20 cellular contexts compared by ENCODE assay signal in the genomic region with DNA sequence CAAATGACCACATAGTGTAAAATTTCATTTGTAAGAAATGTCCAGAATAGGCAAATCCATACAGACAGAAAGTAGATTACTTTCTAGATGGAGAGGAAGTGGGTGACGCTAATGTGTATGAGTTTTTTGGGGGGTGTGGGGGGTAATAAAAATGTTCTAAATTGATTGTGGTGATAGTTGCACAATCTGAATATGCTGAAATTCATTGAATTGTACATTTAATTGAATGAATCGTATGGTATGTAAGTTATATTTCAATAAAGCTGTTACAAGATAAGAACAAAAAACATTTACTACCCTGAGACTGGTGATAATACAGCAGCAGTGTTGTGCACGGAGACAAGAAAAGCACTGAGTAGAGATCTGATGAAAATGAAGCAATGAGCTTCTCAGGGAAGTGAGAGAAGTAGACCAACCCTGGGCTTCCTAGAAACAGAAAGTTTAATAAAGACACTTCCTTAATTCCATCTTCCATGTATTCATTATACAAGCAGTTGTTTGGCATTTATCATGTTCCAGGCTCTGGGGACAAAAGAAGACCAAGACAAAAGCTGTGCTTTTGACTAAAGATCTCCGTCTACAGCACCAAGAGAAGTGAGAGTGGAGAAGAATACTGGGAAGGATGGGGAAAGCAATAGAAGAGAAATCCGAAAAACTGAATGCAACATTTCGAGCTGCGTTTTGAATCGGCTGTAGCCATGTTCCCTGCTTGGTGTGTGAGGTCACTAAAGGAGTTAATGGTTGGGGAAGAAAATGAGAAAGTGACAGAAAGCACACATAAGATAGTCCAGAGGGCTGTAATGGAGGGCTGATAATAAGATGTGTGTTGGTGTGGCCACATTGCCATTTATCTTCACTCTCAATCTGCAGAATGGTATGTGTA. TPM values are rescaled to one million over a fixed set of nuclear protein-coding genes. Genes with fewer than 3 reads are reported as not detected.
DNase-seq lines count a peak whose midpoint lies in the region; ATAC-seq and TF ChIP-seq lines count a peak whose summit lies in the region.
"Had no signal": no experiment of that assay in that cellular context is flagged by ENCODE, and none has a peak within 500 bp of the region (broad histone marks: within the 10 kb centered on the region; RNA-seq: fewer than 3 reads in every experiment).

No MANE protein-coding gene starts in this region.

- intact Hi-C loops in activated T-helper 2 cell treated with anti-CD3 and anti-CD28 coated beads, Interferon-gamma antibody, Interleukin-2, Interleukin-4, amounts not matched to agents 10 μg/mL and 5 μg/mL and 100 μg/mL, durations not matched to agents 14 hours and 24 hours and 36 hours (cut with micrococcal nuclease): no loop called here
- intact Hi-C loops in posterior vena cava (cut with DNase I): no loop called here

- H3K4me3 Mint-ChIP-seq in HFFc6 (0 out of 2 replicates have a peak overlapping the region, but pooled peaks have one; percentile 0), H9 (no peak overlapping the region)
- no peak overlapping the region for H3K4me3 Mint-ChIP-seq in activated T-helper 2 cell treated with anti-CD3 and anti-CD28 coated beads, Interferon-gamma antibody, Interleukin-2, Interleukin-4, amounts not matched to agents 10 μg/mL and 5 μg/mL and 100 μg/mL, durations not matched to agents 14 hours and 24 hours and 36 hours (ENCODE audit: low read depth)
- H3K4me3 Mint-ChIP-seq: activated naive CD4-positive, alpha-beta T cell treated with anti-CD3 and anti-CD28 coated beads, Interleukin-2, amount 10 ng/mL, durations not matched to agents 7 days and 5 days; stimulated activated effector memory CD8-positive, alpha-beta T cell treated with anti-CD3 and anti-CD28 coated beads, Interleukin-12 subunit alpha, Interleukin-12 subunit beta, amount 100 ng/mL, for 72 hours; T-helper 17 cell had no signal

- H2BK15ac ChIP-seq in H9 (ENCODE audit: low read depth, low read length): no peak overlapping the region

- no peaks in the 10 kb centered on the region for H3K9me3 ChIP-seq in RWPE2 (ENCODE audit: severe bottlenecking)
- H3K9me3 ChIP-seq in H9 (ENCODE audit: control insufficient read depth, low read depth, low read length): no peaks in the 10 kb centered on the region
- H3K9me3 ChIP-seq: Caco-2 had no signal

- TF ChIP-seq CTCF in AG10803 (conservative IDR thresholded peaks at IDR 0.05; ENCODE audit: low read length): no peak
- no peak for TF ChIP-seq CTCF in HFFc6 (IDR thresholded peaks at IDR 0.05)
- TF ChIP-seq CTCF in RWPE2 (IDR thresholded peaks at IDR 0.05; ENCODE audit: poor library complexity, severe bottlenecking): no peak
- TF ChIP-seq CTCF in fibroblast of villous mesenchyme (IDR thresholded peaks at IDR 0.05; ENCODE audit: insufficient read depth, low read depth, low read length): no peak
- TF ChIP-seq CTCF in H9 (conservative IDR thresholded peaks at IDR 0.05): no peak

- no peaks in the 10 kb centered on the region for H3K36me3 ChIP-seq in RWPE2 (ENCODE audit: low read depth)
- H3K36me3 ChIP-seq: cardiac muscle cell, left ventricle myocardium inferior had no signal

- H3K14ac ChIP-seq in H9 (ENCODE audit: insufficient read depth, low read length): no peak overlapping the region

- no peak overlapping the region for H3K56ac ChIP-seq in H9 (ENCODE audit: insufficient read length, low read depth, low read length)

- peaks cover 8% of the 10 kb centered on the region for H3K4me1 ChIP-seq in RWPE2 (ENCODE audit: insufficient read depth, poor library complexity, severe bottlenecking)
- no peaks in the 10 kb centered on the region for H3K4me1 ChIP-seq in H9 (ENCODE audit: insufficient read depth, low read length)

- H3K79me1 ChIP-seq in H9 (ENCODE audit: insufficient read depth, low read depth, low read length, poor library complexity, severe bottlenecking): no peaks in the 10 kb centered on the region

- ATAC-seq in RWPE2 (ENCODE audit: low read depth): peak; percentile 34; the same call in 1 of the 3 replicates
- ATAC-seq: stimulated activated effector memory CD8-positive, alpha-beta T cell treated with anti-CD3 and anti-CD28 coated beads, Interleukin-12 subunit alpha, Interleukin-12 subunit beta, amount 100 ng/mL, for 72 hours; T-helper 17 cell had no signal

- H4K91ac ChIP-seq in H9 (ENCODE audit: insufficient read length, low read depth, low read length): no peak overlapping the region

- no peak overlapping the region for H4K8ac ChIP-seq in H9 (replicated peaks; ENCODE audit: insufficient read length, low read depth, low read length)

- H3K23me2 ChIP-seq in H9 (ENCODE audit: insufficient read length, low read depth, low read length, poor library complexity, severe bottlenecking): peaks cover 5% of the 10 kb centered on the region

- no peaks in the 10 kb centered on the region for H3K9me3 Mint-ChIP-seq in HFFc6
- no peaks in the 10 kb centered on the region for H3K9me3 Mint-ChIP-seq in activated T-helper 2 cell treated with anti-CD3 and anti-CD28 coated beads, Interferon-gamma antibody, Interleukin-2, Interleukin-4, amounts not matched to agents 10 μg/mL and 5 μg/mL and 100 μg/mL, durations not matched to agents 14 hours and 24 hours and 36 hours
- peaks cover 0 to 3% of the 10 kb centered on the region in 2 experiments; a peak in 2 of 5 replicates for H3K9me3 Mint-ChIP-seq in H9
- H3K9me3 Mint-ChIP-seq: activated naive CD4-positive, alpha-beta T cell treated with anti-CD3 and anti-CD28 coated beads, Interleukin-2, amount 10 ng/mL, durations not matched to agents 7 days and 5 days; stimulated activated effector memory CD8-positive, alpha-beta T cell treated with anti-CD3 and anti-CD28 coated beads, Interleukin-12 subunit alpha, Interleukin-12 subunit beta, amount 100 ng/mL, for 72 hours had no signal

- no peak overlapping the region for H3K4me3 ChIP-seq in AG10803 (ENCODE audit: low read length)
- H3K4me3 ChIP-seq in RWPE2 (ENCODE audit: severe bottlenecking): no peak overlapping the region
- H3K4me3 ChIP-seq in fibroblast of villous mesenchyme (ENCODE audit: low read depth, low read length): no peak overlapping the region
- H3K4me3 ChIP-seq: cardiac muscle cell, left ventricle myocardium inferior had no signal

- no peak overlapping the region for H3K23ac ChIP-seq in H9 (ENCODE audit: insufficient read length, low read depth, low read length)

- no peak overlapping the region for H3K9ac ChIP-seq in H9 (ENCODE audit: extremely low read depth, insufficient read length, low read length)

- H3K4ac ChIP-seq in H9 (ENCODE audit: low read depth, low read length): no peak overlapping the region

- no peak overlapping the region for H3K18ac ChIP-seq in H9 (ENCODE audit: insufficient read length, low read depth, low read length)

- no peak overlapping the region for H2BK120ac ChIP-seq in H9 (ENCODE audit: low read depth, low read length, poor library complexity, severe bottlenecking)

- no peaks in the 10 kb centered on the region for H3K79me2 ChIP-seq in H9 (ENCODE audit: insufficient read depth, low read length)

- H3K4me2 ChIP-seq in H9 (ENCODE audit: insufficient read depth, insufficient read length, low read length): no peak overlapping the region

- H3K27me3 ChIP-seq in RWPE2 (ENCODE audit: insufficient read depth, poor library complexity, severe bottlenecking) (no peaks in the 10 kb centered on the region), H9 (ENCODE audit: insufficient read depth, low read length) (no peaks in the 10 kb centered on the region; the same call in 1 of the 2 replicates)
- H3K27me3 ChIP-seq: cardiac muscle cell had no signal

- DNase-seq in AG10803 (ENCODE audit: low read depth) (peak; percentile 25), HFFc6 (peak; percentile 25), RWPE2 (ENCODE audit: low spot score) (no peak), fibroblast of villous mesenchyme (ENCODE audit: low read depth) (peak; percentile 11), pons (ENCODE audit: low spot score) (no peak), posterior vena cava (ENCODE audit: low spot score) (no peak), H9 (no peak)
- DNase-seq in activated T-helper 2 cell treated with anti-CD3 and anti-CD28 coated beads, Interferon-gamma antibody, Interleukin-2, Interleukin-4, amounts not matched to agents 10 μg/mL and 5 μg/mL and 100 μg/mL, durations not matched to agents 14 hours and 24 hours and 36 hours (ENCODE audit: low spot score): no peak
- DNase-seq: activated CD4-positive, alpha-beta T cell treated with anti-CD3 and anti-CD28 coated beads for 1 hour; activated naive CD4-positive, alpha-beta T cell treated with anti-CD3 and anti-CD28 coated beads, Interleukin-2, amount 10 ng/mL, durations not matched to agents 7 days and 5 days; Caco-2; foreskin melanocyte; left ventricle myocardium inferior; NCI-H187 treated with DMSO at 0.1 percent for 48 hours; NCI-H510A; RPMI8226; T-helper 17 cell had no signal

- H2AK5ac ChIP-seq in H9 (ENCODE audit: insufficient read length, low read length): no peak overlapping the region

- H3K4me1 Mint-ChIP-seq in HFFc6 (ENCODE audit: low read depth): peaks cover 56% of the 10 kb centered on the region
- H3K4me1 Mint-ChIP-seq in activated T-helper 2 cell treated with anti-CD3 and anti-CD28 coated beads, Interferon-gamma antibody, Interleukin-2, Interleukin-4, amounts not matched to agents 10 μg/mL and 5 μg/mL and 100 μg/mL, durations not matched to agents 14 hours and 24 hours and 36 hours (ENCODE audit: low read depth): peaks cover 12% of the 10 kb centered on the region
- H3K4me1 Mint-ChIP-seq in H9: peaks cover 12 to 14% of the 10 kb centered on the region in 2 experiments

- no peak overlapping the region for H2BK20ac ChIP-seq in H9 (ENCODE audit: low read depth, low read length, poor library complexity, severe bottlenecking)

- WGBS in H9 (ENCODE audit: extremely low coverage, insufficient read length, low lambda C conversion rate): no CpG with 5 or more reads among the region's 8 CpGs

- H4K20me1 ChIP-seq in H9 (ENCODE audit: control insufficient read depth, insufficient read depth, insufficient read length): no peaks in the 10 kb centered on the region

- peak overlapping the region; percentile 23; the same call in 1 of the 2 replicates for H3K27ac Mint-ChIP-seq in HFFc6
- H3K27ac Mint-ChIP-seq in activated T-helper 2 cell treated with anti-CD3 and anti-CD28 coated beads, Interferon-gamma antibody, Interleukin-2, Interleukin-4, amounts not matched to agents 10 μg/mL and 5 μg/mL and 100 μg/mL, durations not matched to agents 14 hours and 24 hours and 36 hours: no peak overlapping the region
- no peak overlapping the region for H3K27ac Mint-ChIP-seq in H9
- H3K27ac Mint-ChIP-seq: activated naive CD4-positive, alpha-beta T cell treated with anti-CD3 and anti-CD28 coated beads, Interleukin-2, amount 10 ng/mL, durations not matched to agents 7 days and 5 days; progenitor cell of endocrine pancreas; stimulated activated effector memory CD8-positive, alpha-beta T cell treated with anti-CD3 and anti-CD28 coated beads, Interleukin-12 subunit alpha, Interleukin-12 subunit beta, amount 100 ng/mL, for 72 hours; T-helper 17 cell had no signal

- H2BK5ac ChIP-seq in H9 (ENCODE audit: insufficient read length, low read length): no peak overlapping the region

- no peak overlapping the region for H3K27ac ChIP-seq in RWPE2 (ENCODE audit: poor library complexity, severe bottlenecking)
- H3K27ac ChIP-seq in H9 (ENCODE audit: insufficient read length, low read depth, low read length): no peak overlapping the region
- H3K27ac ChIP-seq: cardiac muscle cell, left ventricle myocardium inferior had no signal

- H2BK12ac ChIP-seq in H9 (ENCODE audit: insufficient read length, low read depth, low read length): no peak overlapping the region

- no peak overlapping the region for H3T11ph ChIP-seq in H9 (ENCODE audit: low read length)

- H3K36me3 Mint-ChIP-seq in HFFc6 (ENCODE audit: low read depth) (no peaks in the 10 kb centered on the region), H9 (ENCODE audit: insufficient read depth in 1 of 3, low read depth in 3 of 3) (no peaks in the 10 kb centered on the region)
- no peaks in the 10 kb centered on the region for H3K36me3 Mint-ChIP-seq in activated T-helper 2 cell treated with anti-CD3 and anti-CD28 coated beads, Interferon-gamma antibody, Interleukin-2, Interleukin-4, amounts not matched to agents 10 μg/mL and 5 μg/mL and 100 μg/mL, durations not matched to agents 14 hours and 24 hours and 36 hours (ENCODE audit: low read depth)
- H3K36me3 Mint-ChIP-seq: activated naive CD4-positive, alpha-beta T cell treated with anti-CD3 and anti-CD28 coated beads, Interleukin-2, amount 10 ng/mL, durations not matched to agents 7 days and 5 days; stimulated activated effector memory CD8-positive, alpha-beta T cell treated with anti-CD3 and anti-CD28 coated beads, Interleukin-12 subunit alpha, Interleukin-12 subunit beta, amount 100 ng/mL, for 72 hours had no signal

- no peak overlapping the region for H4K5ac ChIP-seq in H9 (ENCODE audit: insufficient read length, low read depth, low read length)

- H2AFZ ChIP-seq in H9 (ENCODE audit: low read length): no peak overlapping the region

- H3K27me3 Mint-ChIP-seq in HFFc6 (ENCODE audit: insufficient read depth): no peaks in the 10 kb centered on the region
- peaks cover 58% of the 10 kb centered on the region for H3K27me3 Mint-ChIP-seq in activated T-helper 2 cell treated with anti-CD3 and anti-CD28 coated beads, Interferon-gamma antibody, Interleukin-2, Interleukin-4, amounts not matched to agents 10 μg/mL and 5 μg/mL and 100 μg/mL, durations not matched to agents 14 hours and 24 hours and 36 hours (ENCODE audit: low read depth)
- peaks cover 61% of the 10 kb centered on the region for H3K27me3 Mint-ChIP-seq in H9 (ENCODE audit: low read depth)

RNA-seq across cellular contexts. Expression of a gene that starts 1.8 kb away (rescaled TPM):
- total RNA-seq in HFFc6 (2021; fragmentation: NEBNext Ultra II Directional; extraction: Animal tissue kit (Norgen Biotek cat#: 25700)): 1 to 10 TPM; 1.2 to 3.1 (median 1.4) TPM
- total RNA-seq in fibroblast of villous mesenchyme (under 0.01 TPM in 2 replicates), posterior vena cava (1 to 10 TPM; 1.1 to 1.4 TPM), H9 (2021) (0.13 and 0.37 TPM in 2 replicates)
- total RNA-seq in activated T-helper 2 cell treated with anti-CD3 and anti-CD28 coated beads, Interferon-gamma antibody, Interleukin-2, Interleukin-4, amounts not matched to agents 10 μg/mL and 5 μg/mL and 100 μg/mL, durations not matched to agents 14 hours and 24 hours and 36 hours: not detected in 2 replicates
- total RNA-seq: T-helper 17 cell had no signal

RNA-seq across cellular contexts. Expression of a gene that starts 37.9 kb away (rescaled TPM):
- 10 to 100 TPM; 13.8 to 16.6 (median 14.9) TPM for total RNA-seq in HFFc6 (2021; fragmentation: NEBNext Ultra II Directional; extraction: Animal tissue kit (Norgen Biotek cat#: 25700))
- 16.8 and 19.0 TPM in 2 replicates for total RNA-seq in fibroblast of villous mesenchyme
- total RNA-seq in activated T-helper 2 cell treated with anti-CD3 and anti-CD28 coated beads, Interferon-gamma antibody, Interleukin-2, Interleukin-4, amounts not matched to agents 10 μg/mL and 5 μg/mL and 100 μg/mL, durations not matched to agents 14 hours and 24 hours and 36 hours: 14.3 and 19.8 TPM in 2 replicates
- 10 to 100 TPM; 11.3 to 13.9 TPM for total RNA-seq in posterior vena cava
- total RNA-seq in H9 (2021): 10.0 and 13.9 TPM in 2 replicates

Comparison
In these comparisons a context has a peak if more than half of its experiments do, and no peak if none do; other contexts are left out.
1. DNase-seq: peak in AG10803 (single experiment), HFFc6 (single experiment) and fibroblast of villous mesenchyme (single experiment); none in RWPE2 (single experiment), activated T-helper 2 cell treated with anti-CD3 and anti-CD28 coated beads, Interferon-gamma antibody, Interleukin-2, Interleukin-4, amounts not matched to agents 10 μg/mL and 5 μg/mL and 100 μg/mL, durations not matched to agents 14 hours and 24 hours and 36 hours (single experiment), pons (single experiment), posterior vena cava (single experiment) and H9 (single experiment).